In the genomic region with DNA sequence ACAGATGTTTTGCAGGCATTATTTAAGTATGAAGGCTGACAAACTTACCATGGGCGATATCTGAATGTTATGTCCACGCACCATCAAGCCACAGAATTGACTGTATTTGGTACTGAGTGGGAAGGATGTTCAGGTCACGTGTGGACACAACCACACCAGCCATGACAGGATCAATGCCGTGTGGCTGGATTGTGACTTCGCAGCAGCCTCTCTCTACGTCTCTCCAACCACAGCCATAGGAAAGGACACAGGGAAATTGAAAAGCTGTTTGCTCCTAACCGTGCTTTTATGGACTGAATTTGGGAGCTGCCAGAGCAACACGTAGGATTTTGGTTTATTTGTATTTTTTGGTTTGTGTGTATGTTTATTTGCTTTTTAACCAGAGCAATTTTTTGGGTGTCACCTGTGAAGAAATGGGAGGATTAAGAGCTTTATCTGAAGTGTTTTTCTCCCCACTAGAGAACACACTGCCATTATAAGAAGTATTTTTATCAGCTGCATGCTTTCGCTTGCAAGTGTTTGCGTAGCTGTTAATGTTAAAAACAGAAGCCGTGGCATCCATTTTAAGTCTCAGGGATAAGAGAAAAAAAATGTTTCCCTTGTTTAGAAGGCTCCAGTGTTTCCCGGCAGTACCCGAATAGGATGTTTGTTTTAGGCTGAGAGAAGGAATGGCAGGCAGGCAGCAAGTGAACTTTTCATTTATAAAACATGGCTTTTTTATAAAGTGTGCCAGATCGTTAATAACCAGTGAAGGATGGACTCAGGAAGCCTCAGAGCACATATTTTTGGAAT, we compare ENCODE assay signal across 12 cellular contexts.
DNase-seq lines count a peak whose midpoint lies in the region; ATAC-seq and TF ChIP-seq lines count a peak whose summit lies in the region.
"Had no signal": no experiment of that assay in that cellular context is flagged by ENCODE, and none has a peak within 500 bp of the region (broad histone marks: within the 10 kb centered on the region; RNA-seq: fewer than 3 reads in every experiment).

No MANE protein-coding gene starts in this region.

- 0 out of 2 replicates have a peak overlapping the region, but pooled peaks have one; percentile 19 for H2BK120ac ChIP-seq in IMR-90 (ENCODE audit: low read depth, low read length)

- in situ Hi-C loops in IMR-90 (cut with MboI; ENCODE audit: low sequenced_read_pairs): no loop called here

- H3K9me1 ChIP-seq in IMR-90 (ENCODE audit: insufficient read depth, low read length): no peaks in the 10 kb centered on the region

- no peak overlapping the region for H3K23ac ChIP-seq in IMR-90 (ENCODE audit: low read depth, low read length)

- no peak overlapping the region for H3K4ac ChIP-seq in IMR-90 (ENCODE audit: low read depth, low read length)

- dilution Hi-C loops in IMR-90 (cut with HindIII; ENCODE audit: low sequenced_read_pairs, unreplicated experiment): no loop called here

- intact Hi-C loops in IMR-90 (cut with micrococcal nuclease): no loop called here

- CTCF ChIA-PET in IMR-90 (lab: Yijun Ruan, JAX): no interaction called here

- peak overlapping the region; percentile 61 for H2AFZ ChIP-seq in IMR-90 (replicated peaks; ENCODE audit: low read length, poor library complexity)

- H3K9me3 ChIP-seq in IMR-90 (ENCODE audit: control insufficient read depth, insufficient read depth, low read length): no peaks in the 10 kb centered on the region
- no peaks in the 10 kb centered on the region for H3K9me3 ChIP-seq in lung (ENCODE audit: control insufficient read depth in 2 of 2, insufficient read depth in 1 of 2, low read length in 1 of 2)
- no peaks in the 10 kb centered on the region for H3K9me3 ChIP-seq in stomach smooth muscle (ENCODE audit: control insufficient read depth in 2 of 2, low read length in 2 of 2)
- H3K9me3 ChIP-seq: adrenal gland; BLaER1 treated with 17β-estradiol and CSF1 and Interleukin-3, amounts not matched to agents 10 nM and 100 nM had no signal

- WGBS in IMR-90 (ENCODE audit: extremely low coverage in 2 of 2, insufficient read length in 1 of 2), 2 experiments: 80% methylated on average over 1 of the region's 14 CpGs; no CpG with 5 or more reads in 1 of the 2 experiments
- 50 to 76% methylated on average over 14 of the region's 14 CpGs for WGBS in lung, 2 donors

- H3K36me3 ChIP-seq in IMR-90 (ENCODE audit: control insufficient read depth, insufficient read depth, low read length): no peaks in the 10 kb centered on the region
- H3K36me3 ChIP-seq in lung (ENCODE audit: control insufficient read depth in 2 of 2, insufficient read depth in 2 of 2, low read length in 2 of 2): no peaks in the 10 kb centered on the region
- H3K36me3 ChIP-seq in stomach smooth muscle (ENCODE audit: control insufficient read depth in 2 of 2, insufficient read depth in 2 of 2, low read length in 2 of 2): no peaks in the 10 kb centered on the region
- H3K36me3 ChIP-seq: adrenal gland; BLaER1 treated with 17β-estradiol and CSF1 and Interleukin-3, amounts not matched to agents 10 nM and 100 nM had no signal

- peak overlapping the region; percentile 76 for H3K4me2 ChIP-seq in IMR-90 (ENCODE audit: low read depth, low read length)
- H3K4me2 ChIP-seq: BLaER1 treated with 17β-estradiol and CSF1 and Interleukin-3, amounts not matched to agents 10 nM and 100 nM had no signal

- H2BK20ac ChIP-seq in IMR-90 (ENCODE audit: low read depth, low read length): no peak overlapping the region

- H4K8ac ChIP-seq in IMR-90 (ENCODE audit: low read depth in 2 of 2, low read length in 2 of 2): no peak overlapping the region

- POLR2A ChIA-PET in IMR-90 (lab: Charles Lee; ENCODE audit: unreplicated experiment): no interaction called here

- H4K5ac ChIP-seq in IMR-90 (ENCODE audit: low read depth, low read length): peak overlapping the region; percentile 75; the same call in 1 of the 2 replicates

- H3K9ac ChIP-seq in IMR-90 (ENCODE audit: low read depth, low read length): peak overlapping the region; percentile 40; the same call in 1 of the 2 replicates
- peak overlapping the region; percentile 55 to 58 for H3K9ac ChIP-seq in stomach smooth muscle (ENCODE audit: low read length in 2 of 2)
- H3K9ac ChIP-seq: BLaER1 treated with 17β-estradiol and CSF1 and Interleukin-3, amounts not matched to agents 10 nM and 100 nM had no signal

- peak overlapping the region; percentile 77; the same call in 1 of the 2 replicates for H3K27ac ChIP-seq in IMR-90 (ENCODE audit: insufficient read depth, low read length)
- H3K27ac ChIP-seq in lung (ENCODE audit: low read depth in 1 of 2, low read length in 1 of 2): peak overlapping the region in 1 of 2 donors; percentile 81
- peak overlapping the region; percentile 89 for H3K27ac ChIP-seq in stomach smooth muscle (ENCODE audit: low read length)
- H3K27ac ChIP-seq: BLaER1 treated with 17β-estradiol and CSF1 and Interleukin-3, amounts not matched to agents 10 nM and 100 nM had no signal

- H2AK5ac ChIP-seq in IMR-90 (ENCODE audit: low read depth, low read length): no peak overlapping the region

- ATAC-seq in IMR-90 (ENCODE audit: low read depth) (peak; percentile 44), lung (ENCODE audit: insufficient read depth, low FRiP score) (peak; percentile 58), GM18519 (IDR thresholded peaks at IDR 0.05; ENCODE audit: low FRiP score, unreplicated experiment) (no peak), HG02759 (IDR thresholded peaks at IDR 0.05; ENCODE audit: unreplicated experiment) (no peak)

- BruUV-seq in IMR-90 (replicated peaks; lab: Mats Ljungman, UMichigan): no TSS peak

- TF ChIP-seq CTCF in IMR-90 (conservative IDR thresholded peaks at IDR 0.05; ENCODE audit: low read depth, low read length) (no peak), choroid plexus epithelial cell (conservative IDR thresholded peaks at IDR 0.05; ENCODE audit: low read depth, low read length) (no peak), lung (IDR thresholded peaks at IDR 0.05; ENCODE audit: control extremely low read depth, extremely low read depth) (no peak)

- H3K14ac ChIP-seq in IMR-90 (replicated peaks; ENCODE audit: low read depth, low read length): no peak overlapping the region

- H2AK9ac ChIP-seq in IMR-90 (replicated peaks; ENCODE audit: low read depth, low read length, poor library complexity): no peak overlapping the region

- no peak for TF ChIP-seq RAD21 in IMR-90 (IDR thresholded peaks at IDR 0.05; ENCODE audit: low read length)

- H3K4me1 ChIP-seq in IMR-90 (ENCODE audit: control insufficient read depth, insufficient read depth, low read length) (peaks cover 2% of the 10 kb centered on the region; the same call in 1 of the 2 replicates), lung (ENCODE audit: control insufficient read depth in 2 of 2, insufficient read depth in 2 of 2, low read length in 2 of 2) (no peaks in the 10 kb centered on the region), stomach smooth muscle (ENCODE audit: control insufficient read depth, insufficient read depth, low read length) (peaks cover 49% of the 10 kb centered on the region)
- H3K4me1 ChIP-seq: adrenal gland; BLaER1 treated with 17β-estradiol and CSF1 and Interleukin-3, amounts not matched to agents 10 nM and 100 nM had no signal

- no peaks in the 10 kb centered on the region for H3K79me1 ChIP-seq in IMR-90 (ENCODE audit: low read depth in 1 of 2, low read length in 2 of 2)

- no peak overlapping the region for H2BK5ac ChIP-seq in IMR-90 (ENCODE audit: low read depth, low read length, poor library complexity, severe bottlenecking)

- no peak for TF ChIP-seq POLR2A in IMR-90 (IDR thresholded peaks at IDR 0.05; ENCODE audit: low read depth, low read length)

- H3K18ac ChIP-seq in IMR-90 (ENCODE audit: low read depth, low read length): peak overlapping the region; percentile 96; the same call in 1 of the 2 replicates

- no peak overlapping the region for H4K91ac ChIP-seq in IMR-90 (ENCODE audit: insufficient read depth, low read depth, low read length)

- H2BK15ac ChIP-seq in IMR-90 (ENCODE audit: low read depth, low read length): no peak overlapping the region

- H3K4me3 ChIP-seq in IMR-90 (ENCODE audit: insufficient read depth, low read depth, low read length) (no peak overlapping the region), choroid plexus epithelial cell (ENCODE audit: low read depth, low read length) (no peak overlapping the region), lung (no peak overlapping the region), stomach smooth muscle (ENCODE audit: low read length in 2 of 2) (peak overlapping the region; percentile 9 to 52)
- H3K4me3 ChIP-seq: adrenal gland; BLaER1 treated with 17β-estradiol and CSF1 and Interleukin-3, amounts not matched to agents 10 nM and 100 nM had no signal

- no peak for DNase-seq in IMR-90
- DNase-seq in choroid plexus epithelial cell (ENCODE audit: low read depth): peak; percentile 13
- DNase-seq in lung (ENCODE audit: low spot score): no peak
- no peak for DNase-seq in T1000 (lab: John Stamatoyannopoulos, UW)
- DNase-seq in stimulated activated CD8-positive, alpha-beta memory T cell treated with anti-CD3 and anti-CD28 coated beads, Interleukin-4, amount 100 ng/mL, for 48 hours: no peak
- DNase-seq: adrenal gland, erythroblast, NCI-H1436 had no signal

- H3K56ac ChIP-seq in IMR-90 (ENCODE audit: extremely low read depth, insufficient read depth, low read length): no peak overlapping the region

- H4K20me1 ChIP-seq in IMR-90 (ENCODE audit: insufficient read depth, low read length): no peaks in the 10 kb centered on the region
- H4K20me1 ChIP-seq: BLaER1 treated with 17β-estradiol and CSF1 and Interleukin-3, amounts not matched to agents 10 nM and 100 nM had no signal

- H3K27me3 ChIP-seq in IMR-90 (ENCODE audit: control insufficient read depth, insufficient read depth, low read length) (no peaks in the 10 kb centered on the region), lung (ENCODE audit: control insufficient read depth, insufficient read depth) (no peaks in the 10 kb centered on the region), stomach smooth muscle (ENCODE audit: control insufficient read depth in 1 of 2, insufficient read depth in 2 of 2, low read length in 2 of 2) (no peaks in the 10 kb centered on the region)
- H3K27me3 ChIP-seq: adrenal gland; BLaER1 treated with 17β-estradiol and CSF1 and Interleukin-3, amounts not matched to agents 10 nM and 100 nM had no signal

TF ChIP-seq in IMR-90, 13 proteins besides CTCF, POLR2A, EP300 and RAD21 (continues in another document):
- TF ChIP-seq CHD1 (IDR thresholded peaks at IDR 0.05; ENCODE audit: low read depth, low read length) (no peak), BHLHE40 (IDR thresholded peaks at IDR 0.05; ENCODE audit: low read depth, low read length) (no peak), MAZ (IDR thresholded peaks at IDR 0.05; ENCODE audit: borderline replicate concordance, low read depth, low read length) (no peak), MAFK (IDR thresholded peaks at IDR 0.05; ENCODE audit: low read depth, low read length) (no peak), SMC3 (IDR thresholded peaks at IDR 0.05; ENCODE audit: low read depth, low read length) (no peak), FOS (IDR thresholded peaks at IDR 0.05; ENCODE audit: low read depth, low read length) (no peak), RFX5 (IDR thresholded peaks at IDR 0.05; ENCODE audit: low read depth, low read length) (no peak), MXI1 (IDR thresholded peaks at IDR 0.05; ENCODE audit: borderline replicate concordance, low read depth, low read length) (no peak), RCOR1 (IDR thresholded peaks at IDR 0.05; ENCODE audit: insufficient replicate concordance, low read length) (no peak)

Comparison
In these comparisons a context has a peak if more than half of its experiments do, and no peak if none do; other contexts are left out.
1. ATAC-seq: peak in IMR-90 (single experiment) and lung (single experiment); none in GM18519 (single experiment) and HG02759 (single experiment).
2. H3K4me3 ChIP-seq: peak in stomach smooth muscle (2 of 2); none in IMR-90 (single experiment), choroid plexus epithelial cell (single experiment) and lung (single experiment).